24 cellular contexts compared by ENCODE assay signal in genomic region chr7:135658564-135658963, GRCh38. TPM values are rescaled to one million over a fixed set of nuclear protein-coding genes. Genes with fewer than 3 reads are reported as not detected.
DNase-seq lines count a peak whose midpoint lies in the region; ATAC-seq, FAIRE-seq and TF ChIP-seq lines count a peak whose summit lies in the region.
"Had no signal": no experiment of that assay in that cellular context is flagged by ENCODE, and none has a peak within 500 bp of the region (broad histone marks: within the 10 kb centered on the region; RNA-seq: fewer than 3 reads in every experiment).

No MANE protein-coding gene starts in this region.

- H3K9ac ChIP-seq in K562 (ENCODE audit: insufficient read depth in 1 of 2, low read depth in 2 of 2, low read length in 2 of 2), result no peak overlapping the region

- no peak for TF ChIP-seq CTCF in GM23338 (conservative IDR thresholded peaks at IDR 0.05; ENCODE audit: low read depth in 2 of 2)
- TF ChIP-seq CTCF in K562 (IDR thresholded peaks at IDR 0.05 in 2 of 3, conservative IDR thresholded peaks at IDR 0.05 in 1 of 3; ENCODE audit: insufficient read depth in 2 of 3, low read depth in 1 of 3, low read length in 3 of 3), result no peak
- no peak for TF ChIP-seq CTCF in endothelial cell (IDR thresholded peaks at IDR 0.05; ENCODE audit: unreplicated experiment)
- TF ChIP-seq CTCF in neural crest cell (conservative IDR thresholded peaks at IDR 0.05), result no peak

- H4K20me1 ChIP-seq in GM23338 (replicated peaks; ENCODE audit: insufficient read depth), result no peaks in the 10 kb centered on the region
- no peaks in the 10 kb centered on the region for H4K20me1 ChIP-seq in K562 (replicated peaks; ENCODE audit: control insufficient read depth, insufficient read depth, low read length)
- H4K20me1 ChIP-seq: BLaER1 treated with 17β-estradiol and CSF1 and Interleukin-3, amounts not matched to agents 10 nM and 100 nM had no signal

- peaks cover 11% of the 10 kb centered on the region for H3K79me2 ChIP-seq in GM23338 (replicated peaks; ENCODE audit: insufficient read depth)
- peaks cover 13% of the 10 kb centered on the region for H3K79me2 ChIP-seq in K562 (ENCODE audit: control insufficient read depth, insufficient read depth, low read length)

- CTCF ChIA-PET in K562 (lab: Yijun Ruan, JAX; ENCODE audit: low intra/inter-chr PET ratio), result no interaction called here

- DNase-seq in GM23338 (ENCODE audit: low spot score) (no peak), K562 (ENCODE audit: extremely low read depth in 1 of 4, low spot score in 3 of 4) (no peak), endothelial cell (ENCODE audit: low spot score) (no peak), neural crest cell (ENCODE audit: low read depth, low spot score) (no peak), NCI-H82 treated with DMSO at 0.1 percent for 48 hours (lab: John Stamatoyannopoulos, UW; ENCODE audit: unreplicated experiment) (no peak), ecto neural progenitor cell (ENCODE audit: low spot score) (no peak)
- DNase-seq in stimulated activated naive CD4-positive, alpha-beta T cell treated with Interleukin-2 at 50 U/mL for 16 hours (lab: John Stamatoyannopoulos, UW), result no peak
- no peak for DNase-seq in activated CD4-positive, alpha-beta T cell treated with anti-CD3 and anti-CD28 coated beads, Interleukin-2, amount 10 ng/mL, durations not matched to agents 24 days and 14 days
- DNase-seq: AML-193; Caco-2; Calu3; CD4-positive, alpha-beta T cell; CD8-positive, alpha-beta T cell; DMS79 treated with DMSO at 0.1 percent for 48 hours; GF-D8 had no signal

- in situ Hi-C loops in K562 (cut with MboI), result no loop called here

- H3K27ac Mint-ChIP-seq in GM23338 (no peak overlapping the region), endothelial cell (ENCODE audit: unreplicated experiment) (peak overlapping the region; percentile 98), neural crest cell (ENCODE audit: unreplicated experiment) (no peak overlapping the region)
- no peak overlapping the region for H3K27ac Mint-ChIP-seq in activated CD4-positive, alpha-beta T cell treated with anti-CD3 and anti-CD28 coated beads, Interleukin-2, amount 10 ng/mL, durations not matched to agents 24 days and 14 days
- H3K27ac Mint-ChIP-seq: B cell; CD4-positive, alpha-beta T cell; CD8-positive, alpha-beta T cell had no signal

- 0 out of 3 replicates have a peak, but pooled peaks cover 2% of the 10 kb centered on the region for H3K36me3 Mint-ChIP-seq in GM23338 (ENCODE audit: low read depth)
- H3K36me3 Mint-ChIP-seq in endothelial cell (ENCODE audit: low read depth, unreplicated experiment), result peaks cover 4% of the 10 kb centered on the region
- H3K36me3 Mint-ChIP-seq in neural crest cell (ENCODE audit: low read depth), result no peaks in the 10 kb centered on the region
- H3K36me3 Mint-ChIP-seq in activated CD4-positive, alpha-beta T cell treated with anti-CD3 and anti-CD28 coated beads, Interleukin-2, amount 10 ng/mL, durations not matched to agents 24 days and 14 days (ENCODE audit: low read depth), result peaks cover 3% of the 10 kb centered on the region

- POLR2A ChIA-PET in K562 (lab: Yijun Ruan, JAX), result interaction anchor here (0.6 to 0.9 kb wide), 4 partner anchors 15 to 98 kb away, joined by 3 to 4 read pairs (median 3); no protein-coding TSS in a partner anchor

- H3K27me3 Mint-ChIP-seq in GM23338 (ENCODE audit: insufficient read depth, low read depth, poor library complexity), result peaks cover 5% of the 10 kb centered on the region
- peaks cover 12% of the 10 kb centered on the region for H3K27me3 Mint-ChIP-seq in endothelial cell (ENCODE audit: unreplicated experiment)
- H3K27me3 Mint-ChIP-seq in neural crest cell (ENCODE audit: low read depth), result no peaks in the 10 kb centered on the region
- no peaks in the 10 kb centered on the region for H3K27me3 Mint-ChIP-seq in activated CD4-positive, alpha-beta T cell treated with anti-CD3 and anti-CD28 coated beads, Interleukin-2, amount 10 ng/mL, durations not matched to agents 24 days and 14 days
- H3K27me3 Mint-ChIP-seq: B cell; CD4-positive, alpha-beta T cell had no signal

- no peak for FAIRE-seq in K562 (lab: Jason Lieb, UNC)
- FAIRE-seq: A549, D721Med, G401.6, GM12891, GM19239 had no signal

- H3K4me3 Mint-ChIP-seq in GM23338, result no peak overlapping the region
- peak overlapping the region; percentile 59 for H3K4me3 Mint-ChIP-seq in endothelial cell (ENCODE audit: unreplicated experiment)
- peak overlapping the region; percentile 9 for H3K4me3 Mint-ChIP-seq in neural crest cell
- no peak overlapping the region for H3K4me3 Mint-ChIP-seq in activated CD4-positive, alpha-beta T cell treated with anti-CD3 and anti-CD28 coated beads, Interleukin-2, amount 10 ng/mL, durations not matched to agents 24 days and 14 days
- H3K4me3 Mint-ChIP-seq: B cell; CD4-positive, alpha-beta T cell; CD8-positive, alpha-beta T cell had no signal

- no peak overlapping the region for H3K4me2 ChIP-seq in GM23338
- no peak overlapping the region for H3K4me2 ChIP-seq in K562 (ENCODE audit: insufficient read depth, low read length)
- H3K4me2 ChIP-seq: A549 had no signal

- peaks cover 5% of the 10 kb centered on the region for H3K9me1 ChIP-seq in K562 (ENCODE audit: control insufficient read depth, insufficient read depth, low read length)

- no TSS peak for BruUV-seq in K562 (replicated peaks; lab: Mats Ljungman, UMichigan)

- H3K4me1 ChIP-seq in GM23338 (ENCODE audit: insufficient read depth), result peaks cover 14% of the 10 kb centered on the region
- H3K4me1 ChIP-seq in K562 (replicated peaks in 1 of 2; ENCODE audit: control insufficient read depth in 2 of 2, insufficient read depth in 2 of 2, low read length in 2 of 2), result peaks cover 20 to 25% of the 10 kb centered on the region in 2 experiments

- H3K27me3 ChIP-seq in GM23338 (ENCODE audit: insufficient read depth) (no peaks in the 10 kb centered on the region), K562 (ENCODE audit: control insufficient read depth in 2 of 2, insufficient read depth in 2 of 2, low read length in 2 of 2) (no peaks in the 10 kb centered on the region)
- H3K27me3 ChIP-seq: BLaER1 treated with 17β-estradiol and CSF1 and Interleukin-3, amounts not matched to agents 10 nM and 100 nM had no signal

- H3K9me3 Mint-ChIP-seq in GM23338, result no peaks in the 10 kb centered on the region; the same call in 2 of the 3 replicates
- no peaks in the 10 kb centered on the region for H3K9me3 Mint-ChIP-seq in endothelial cell (ENCODE audit: unreplicated experiment)
- H3K9me3 Mint-ChIP-seq in neural crest cell, result no peaks in the 10 kb centered on the region
- peaks cover 7% of the 10 kb centered on the region for H3K9me3 Mint-ChIP-seq in activated CD4-positive, alpha-beta T cell treated with anti-CD3 and anti-CD28 coated beads, Interleukin-2, amount 10 ng/mL, durations not matched to agents 24 days and 14 days
- H3K9me3 Mint-ChIP-seq: CD4-positive, alpha-beta T cell; CD8-positive, alpha-beta T cell had no signal

- peaks cover 5% of the 10 kb centered on the region; the same call in 1 of the 2 replicates for H3F3A ChIP-seq in GM23338 (replicated peaks; ENCODE audit: low read depth)

- no peak for TF ChIP-seq POLR2A in K562 (conservative IDR thresholded peaks at IDR 0.05)

- no peak for ATAC-seq in GM23338
- no peak for ATAC-seq in K562
- ATAC-seq: A549; CD8-positive, alpha-beta T cell had no signal

- H3K4me3 ChIP-seq in GM23338 (no peak overlapping the region), K562 (no peak overlapping the region)
- H3K4me3 ChIP-seq: A549; BLaER1 treated with 17β-estradiol and CSF1 and Interleukin-3, amounts not matched to agents 10 nM and 100 nM had no signal

- intact Hi-C loops in K562 (cut with micrococcal nuclease), result no loop called here
- intact Hi-C loops in activated CD4-positive, alpha-beta T cell treated with anti-CD3 and anti-CD28 coated beads, Interleukin-2, amount 10 ng/mL, durations not matched to agents 24 days and 14 days (cut with micrococcal nuclease), result no loop called here

- H2AFZ ChIP-seq in GM23338 (peak overlapping the region; percentile 65; the same call in 1 of the 2 replicates), K562 (ENCODE audit: low read depth, low read length) (peak overlapping the region; percentile 88)

- no peak overlapping the region for H3K27ac ChIP-seq in GM23338 (ENCODE audit: low read depth)
- no peak overlapping the region for H3K27ac ChIP-seq in K562 (ENCODE audit: extremely low read depth, low read depth, low read length)
- H3K27ac ChIP-seq: 22Rv1, A549, C4-2B had no signal

- H3K4me1 Mint-ChIP-seq in GM23338 (peaks cover 10% of the 10 kb centered on the region; the same call in 2 of the 3 replicates), endothelial cell (ENCODE audit: unreplicated experiment) (peaks cover 40% of the 10 kb centered on the region), neural crest cell (peaks cover 8% of the 10 kb centered on the region)
- peaks cover 12% of the 10 kb centered on the region for H3K4me1 Mint-ChIP-seq in activated CD4-positive, alpha-beta T cell treated with anti-CD3 and anti-CD28 coated beads, Interleukin-2, amount 10 ng/mL, durations not matched to agents 24 days and 14 days

- H3K9me3 ChIP-seq in K562 (replicated peaks; ENCODE audit: control insufficient read depth, insufficient read depth, low read depth, low read length), result no peaks in the 10 kb centered on the region
- H3K9me3 ChIP-seq: A549; BLaER1 treated with 17β-estradiol and CSF1 and Interleukin-3, amounts not matched to agents 10 nM and 100 nM; Caco-2 had no signal

- TF ChIP-seq RAD21 in K562 (CRISPR knock-in tag; conservative IDR thresholded peaks at IDR 0.05 in 1 of 2, IDR thresholded peaks at IDR 0.05 in 1 of 2), result no peak

- 67% methylated on average over 5 of the region's 5 CpGs for WGBS in K562 (ENCODE audit: insufficient coverage, low coverage, missing lambda C conversion rate)

- H3K9me2 ChIP-seq in GM23338 (ENCODE audit: insufficient read depth), result no peaks in the 10 kb centered on the region

- no peak for TF ChIP-seq EP300 in K562 (IDR thresholded peaks at IDR 0.05; ENCODE audit: low read length)

- H3K36me3 ChIP-seq in GM23338 (ENCODE audit: insufficient read depth), result no peaks in the 10 kb centered on the region
- no peaks in the 10 kb centered on the region for H3K36me3 ChIP-seq in K562 (ENCODE audit: control insufficient read depth, insufficient read depth, low read length)
- H3K36me3 ChIP-seq: BLaER1 treated with 17β-estradiol and CSF1 and Interleukin-3, amounts not matched to agents 10 nM and 100 nM had no signal

RNA-seq across cellular contexts. Expression of gene STMP1, which starts 3.8 kb away (rescaled TPM):
- 23.0 and 25.1 TPM in 2 replicates for total RNA-seq in GM23338 (2014; rRNA removed; shearing (Covaris generic))
- polyA plus RNA-seq in GM23338 (2016; fragmentation: Nextera tagmentation; extraction: Ambion mirVana) (71.8 and 78.4 TPM in 2 replicates), K562 (2011; rRNA removed) (58.4 and 66.1 TPM in 2 replicates), K562 (2014; fragmentation: Illumina TruSeq; extraction: Trizol) (57.9 and 67.7 TPM in 2 replicates), K562 (2014; fragmentation: Nextera tagmentation; extraction: Ambion mirVana) (100 to 1,000 TPM; 175 to 249 TPM), K562 (2014; rRNA removed) (41.5 and 53.9 TPM in 2 replicates)
- total RNA-seq in K562 (2011; cell fraction: chromatin; rRNA removed; ENCODE audit: low replicate concordance), result 23.9 and 54.4 TPM in 2 replicates
- total RNA-seq in K562 (2011; cell fraction: nucleolus; rRNA removed), result 18.5 and 19.9 TPM in 2 replicates
- total RNA-seq in K562 (2011; cell fraction: nucleoplasm; rRNA removed), result 44.6 and 66.5 TPM in 2 replicates
- total RNA-seq in K562 (2014; rRNA removed) (10.6 and 18.5 TPM in 2 replicates), K562 (2014; rRNA removed; fragmentation: Illumina TruSeq; extraction: Trizol) (47.8 and 54.0 TPM in 2 replicates), K562 (2015; rRNA removed; fragmentation: Illumina TruSeq; extraction: Trizol) (35.1 and 36.5 TPM in 2 replicates), K562 (2021) (56.8 and 59.8 TPM in 2 replicates), endothelial cell (ENCODE audit: unreplicated experiment) (27.5 TPM), neural crest cell (58.9 and 62.2 TPM in 2 replicates)
- polyA plus RNA-seq in K562 (2011; cell fraction: cytosol; rRNA removed), result 16.5 and 48.0 TPM in 2 replicates
- 17.4 and 32.2 TPM in 2 replicates for polyA plus RNA-seq in K562 (2011; cell fraction: nucleus; rRNA removed)
- polyA plus RNA-seq in K562 (2012), result 66.4 and 79.0 TPM in 2 replicates
- polyA minus RNA-seq in K562 (2011; rRNA and poly(A)+ RNA removed), result 35.3 and 55.2 TPM in 2 replicates
- 21.3 and 22.6 TPM in 2 replicates for polyA minus RNA-seq in K562 (2011; cell fraction: cytosol; rRNA and poly(A)+ RNA removed)
- polyA minus RNA-seq in K562 (2011; cell fraction: nucleus; rRNA and poly(A)+ RNA removed), result 18.3 and 36.7 TPM in 2 replicates
- 23.5 and 25.8 TPM in 2 replicates for total RNA-seq in activated CD4-positive, alpha-beta T cell treated with anti-CD3 and anti-CD28 coated beads, Interleukin-2, amount 10 ng/mL, durations not matched to agents 24 days and 14 days

Comparison
In these comparisons a context has a peak if more than half of its experiments do, and no peak if none do; other contexts are left out.
1. H3K4me3 Mint-ChIP-seq: peak in endothelial cell (single experiment) and neural crest cell (single experiment); none in GM23338 (single experiment) and activated CD4-positive, alpha-beta T cell treated with anti-CD3 and anti-CD28 coated beads, Interleukin-2, amount 10 ng/mL, durations not matched to agents 24 days and 14 days (single experiment).